In the genomic region with DNA sequence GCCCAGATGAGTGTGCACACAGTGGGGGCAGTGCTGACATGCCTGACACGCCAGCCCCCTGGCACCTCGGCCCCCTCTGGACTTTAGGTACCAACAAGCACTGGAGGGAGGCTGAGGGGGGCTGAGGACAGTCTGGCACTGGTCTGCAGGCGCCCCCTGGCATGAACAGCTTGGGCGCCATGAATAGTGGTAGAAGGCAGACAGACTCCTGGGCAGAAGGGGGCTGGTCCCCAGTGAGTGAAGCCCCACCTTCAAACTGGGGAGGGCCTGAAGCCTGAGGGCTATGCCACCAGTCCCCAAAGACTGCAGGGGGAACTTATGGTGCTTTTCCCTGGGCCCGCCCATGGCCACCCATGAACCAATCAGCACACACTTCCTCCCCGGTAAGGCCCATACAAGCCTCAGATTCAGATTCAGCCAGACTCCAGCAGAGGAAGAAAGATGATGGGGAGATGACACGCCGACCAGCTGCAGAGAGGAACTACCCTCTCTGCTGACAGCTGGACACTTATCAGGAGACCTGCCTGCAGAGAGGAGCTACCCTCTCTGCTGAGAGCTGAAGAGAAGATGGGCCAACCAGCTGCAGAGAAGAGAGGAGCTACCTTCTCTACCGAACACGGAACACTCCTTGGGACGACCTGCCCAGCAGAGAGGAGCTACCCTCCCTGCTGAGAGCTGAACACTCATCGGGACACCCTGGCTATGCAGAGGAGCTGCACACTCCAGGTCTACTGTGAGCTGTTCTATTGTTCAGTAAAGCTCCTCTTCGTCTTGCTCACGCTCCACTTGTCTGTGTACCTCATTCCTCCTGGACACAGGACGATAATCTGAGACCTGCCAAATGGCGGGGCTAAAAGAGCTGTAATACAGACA, we compare ENCODE assay signal across 9 cellular contexts.
DNase-seq lines count a peak whose midpoint lies in the region; ATAC-seq and TF ChIP-seq lines count a peak whose summit lies in the region.
"Had no signal": no experiment of that assay in that cellular context is flagged by ENCODE, and none has a peak within 500 bp of the region (broad histone marks: within the 10 kb centered on the region; RNA-seq: fewer than 3 reads in every experiment).

No MANE protein-coding gene starts in this region.

- no peak for TF ChIP-seq CTCF in Panc1 (IDR thresholded peaks at IDR 0.05)

- H3K27ac Mint-ChIP-seq in natural killer cell treated with Interleukin-12 subunit alpha and Interleukin-12 subunit beta and Interleukin-15 and Interleukin-18, amount 100 ng/mL, for 72 hours = peak overlapping the region in 1 of 2 donors; percentile 68

- peak; percentile 65 for ATAC-seq in GM18511 (IDR thresholded peaks at IDR 0.05; ENCODE audit: unreplicated experiment)
- peak; percentile 57 for ATAC-seq in HG02852 (IDR thresholded peaks at IDR 0.05; ENCODE audit: unreplicated experiment)
- ATAC-seq in Panc1 = 0 out of 2 replicates have a peak, but pooled peaks have one; percentile 48
- peak; percentile 73 to 83 for ATAC-seq in natural killer cell treated with Interleukin-12 subunit alpha and Interleukin-12 subunit beta and Interleukin-15 and Interleukin-18, amount 100 ng/mL, for 72 hours
- ATAC-seq in HG03175 (IDR thresholded peaks at IDR 0.05; ENCODE audit: unreplicated experiment) = no peak

- H3K36me3 ChIP-seq in Panc1 (ENCODE audit: control insufficient read depth, insufficient read depth, low read length) = no peaks in the 10 kb centered on the region

- DNase-seq in Panc1 (ENCODE audit: low read depth, low spot score) (no peak), DMS153 (lab: John Stamatoyannopoulos, UW) (no peak), glomerular visceral epithelial cell (ENCODE audit: extremely low spot score) (no peak)
- peak; percentile 62 for DNase-seq in natural killer cell treated with Interleukin-12 subunit alpha and Interleukin-12 subunit beta and Interleukin-15 and Interleukin-18, amount 100 ng/mL, for 72 hours (ENCODE audit: low spot score)
- DNase-seq in stimulated activated CD4-positive, alpha-beta T cell treated with anti-CD3 and anti-CD28 coated beads, Interleukin-4, amount 100 ng/mL, for 24 hours = no peak

- in situ Hi-C loops in Panc1 (cut with HindIII; ENCODE audit: low pct_unique_long_range_greater_than_20kb, low sequenced_read_pairs) = no loop called here

- BruUV-seq in Panc1 (replicated peaks; lab: Mats Ljungman, UMichigan) = no TSS peak

- no peaks in the 10 kb centered on the region for H3K27me3 ChIP-seq in Panc1 (ENCODE audit: control insufficient read depth, insufficient read depth, low read length)

- no peaks in the 10 kb centered on the region for H3K36me3 Mint-ChIP-seq in natural killer cell treated with Interleukin-12 subunit alpha and Interleukin-12 subunit beta and Interleukin-15 and Interleukin-18, amount 100 ng/mL, for 72 hours

- POLR2A ChIA-PET in Panc1 (lab: Charles Lee) = no interaction called here

- intact Hi-C loops in Panc1 (cut with micrococcal nuclease; ENCODE audit: unreplicated experiment) = no loop called here

- no peaks in the 10 kb centered on the region for H3K9me3 Mint-ChIP-seq in natural killer cell treated with Interleukin-12 subunit alpha and Interleukin-12 subunit beta and Interleukin-15 and Interleukin-18, amount 100 ng/mL, for 72 hours

- H3K27me3 Mint-ChIP-seq in natural killer cell treated with Interleukin-12 subunit alpha and Interleukin-12 subunit beta and Interleukin-15 and Interleukin-18, amount 100 ng/mL, for 72 hours = no peaks in the 10 kb centered on the region

- no peak overlapping the region for H3K4me3 Mint-ChIP-seq in natural killer cell treated with Interleukin-12 subunit alpha and Interleukin-12 subunit beta and Interleukin-15 and Interleukin-18, amount 100 ng/mL, for 72 hours

- no peaks in the 10 kb centered on the region for H3K4me1 ChIP-seq in Panc1 (ENCODE audit: control insufficient read depth, insufficient read depth, low read length)

- no peak overlapping the region for H3K27ac ChIP-seq in Panc1 (ENCODE audit: low read length)
- H3K27ac ChIP-seq: epithelial cell of prostate had no signal

- H3K9me3 ChIP-seq in Panc1 (ENCODE audit: control insufficient read depth, insufficient read depth, low read depth, low read length) = no peaks in the 10 kb centered on the region

- H3K4me1 Mint-ChIP-seq in natural killer cell treated with Interleukin-12 subunit alpha and Interleukin-12 subunit beta and Interleukin-15 and Interleukin-18, amount 100 ng/mL, for 72 hours (ENCODE audit: low read depth in 2 of 2) = peaks cover 10 to 16% of the 10 kb centered on the region in 2 donors

- no peak overlapping the region for H3K4me3 ChIP-seq in Panc1 (ENCODE audit: low read depth in 2 of 2, low read length in 2 of 2)

- CTCF ChIA-PET in Panc1 (lab: Charles Lee) = no interaction called here
